8 cellular contexts compared by ENCODE assay signal in genomic region chr3:114056130-114057010, GRCh38.
A peak's percentile ranks its signal among the peaks of the same experiment; 100 is the strongest.
DNase-seq lines count a peak whose midpoint lies in the region; ATAC-seq and TF ChIP-seq lines count a peak whose summit lies in the region.

CCDC191 (minus strand) TSS chr3:114056526; CDS start chr3:114056466, 60 bp downstream.
QTRT2 (plus strand) TSS chr3:114056737; CDS start chr3:114065258, 8,521 bp downstream.

- TF ChIP-seq CTCF in coronary artery (IDR thresholded peaks at IDR 0.05): no peak

- H3K9me3 ChIP-seq in BLaER1: no peaks in the 10 kb centered on the region

- peak within 1 kb of the TSS; percentile 80 for H3K9ac ChIP-seq in BLaER1

- H3K36me3 ChIP-seq in BLaER1: peaks cover 12% of the 10 kb centered on the region

- ATAC-seq in GM19324 (IDR thresholded peaks at IDR 0.05; ENCODE audit: low FRiP score, unreplicated experiment): peak; percentile 99
- ATAC-seq in HG03460 (IDR thresholded peaks at IDR 0.05; ENCODE audit: unreplicated experiment): peak; percentile 98

- peaks cover 30% of the 10 kb centered on the region for H3K4me1 ChIP-seq in BLaER1

- H3K27me3 ChIP-seq in BLaER1 (no peaks in the 10 kb centered on the region), layer of hippocampus (ENCODE audit: control insufficient read depth, insufficient read depth, low read length) (no peaks in the 10 kb centered on the region)

- DNase-seq in NCI-H524 treated with DMSO at 0.1 percent for 48 hours (lab: John Stamatoyannopoulos, UW) (peak; percentile 98), coronary artery (ENCODE audit: low spot score) (peak; percentile 100)
- peak; percentile 98 for DNase-seq in activated CD4-positive, alpha-beta T cell treated with anti-CD3 and anti-CD28 coated beads for 48 hours
- DNase-seq in stimulated activated CD4-positive, alpha-beta T cell treated with anti-CD3 and anti-CD28 coated beads, Interleukin-1b, Interleukin-23, amount 100 ng/mL, for 24 hours (ENCODE audit: low read depth in 4 of 4, low spot score in 1 of 4): peak; percentile 93 to 97 (median 96)

- peak within 1 kb of the TSS; percentile 73 for H3K4me2 ChIP-seq in BLaER1

- H3K4me3 ChIP-seq in BLaER1 (peak within 1 kb of the TSS; percentile 80), coronary artery (peak within 1 kb of the TSS; percentile 84)

- peaks cover 13% of the 10 kb centered on the region for H4K20me1 ChIP-seq in BLaER1

- H3K27ac ChIP-seq in BLaER1 (peak within 1 kb of the TSS; percentile 50), coronary artery (peak within 1 kb of the TSS; percentile 69 to 84), layer of hippocampus (ENCODE audit: low read depth, low read length) (peak within 1 kb of the TSS; percentile 69)

Comparison
In these comparisons a context has a peak if more than half of its experiments do, and no peak if none do; other contexts are left out.
1. Peak in every context shown above with its lines: DNase-seq, ATAC-seq, H3K4me3 ChIP-seq and H3K27ac ChIP-seq.